Comparison of ENCODE assay signal across 1 cellular context in genomic region chr11:66336234-66337102, GRCh38.
TF ChIP-seq lines count a peak whose summit lies in the region.

TSS of gene RIN1 (minus strand) at chr11:66336434. CDS start at chr11:66336402, 32 bp downstream.

TF ChIP-seq in WTC11, 78 proteins besides CTCF, POLR2A, EP300 and RAD21 (continued from another document):
- TF ChIP-seq STAT6 (CRISPR knock-in tag; conservative IDR thresholded peaks at IDR 0.05; ENCODE audit: low read depth) (no peak), NFE2L1 (CRISPR knock-in tag; IDR thresholded peaks at IDR 0.05) (no peak), ZNF317 (CRISPR knock-in tag; IDR thresholded peaks at IDR 0.05; ENCODE audit: borderline replicate concordance, low read depth) (peak; percentile 47; the same call in 1 of the 2 replicates), TCF7 (CRISPR knock-in tag; IDR thresholded peaks at IDR 0.05; ENCODE audit: low read depth) (no peak), USF1 (CRISPR knock-in tag; IDR thresholded peaks at IDR 0.05) (no peak), FOXK1 (CRISPR knock-in tag; IDR thresholded peaks at IDR 0.05) (0 out of 2 replicates have a peak, but pooled peaks have one; percentile 10), FOXJ3 (CRISPR knock-in tag; IDR thresholded peaks at IDR 0.05; ENCODE audit: borderline replicate concordance) (no peak), ZNF219 (CRISPR knock-in tag; IDR thresholded peaks at IDR 0.05; ENCODE audit: borderline replicate concordance) (no peak), KAT7 (CRISPR knock-in tag; IDR thresholded peaks at IDR 0.05; ENCODE audit: borderline replicate concordance) (no peak), ATF6 (CRISPR knock-in tag; IDR thresholded peaks at IDR 0.05) (no peak), IRF1 (CRISPR knock-in tag; IDR thresholded peaks at IDR 0.05) (no peak), ZNF121 (CRISPR knock-in tag; IDR thresholded peaks at IDR 0.05) (no peak), PRDM15 (CRISPR knock-in tag; IDR thresholded peaks at IDR 0.05) (no peak), ZMAT4 (CRISPR knock-in tag; IDR thresholded peaks at IDR 0.05) (no peak), IRF2 (CRISPR knock-in tag; IDR thresholded peaks at IDR 0.05; ENCODE audit: borderline replicate concordance, low read depth) (no peak), HMGA2 (CRISPR knock-in tag; IDR thresholded peaks at IDR 0.05) (no peak), USF2 (CRISPR knock-in tag; IDR thresholded peaks at IDR 0.05) (0 out of 2 replicates have a peak, but pooled peaks have one; percentile 24), HMGXB4 (CRISPR knock-in tag; IDR thresholded peaks at IDR 0.05) (peak; percentile 17; the same call in 1 of the 2 replicates), CBFB (CRISPR knock-in tag; IDR thresholded peaks at IDR 0.05; ENCODE audit: low read depth) (no peak), EMX1 (CRISPR knock-in tag; IDR thresholded peaks at IDR 0.05) (0 out of 2 replicates have a peak, but pooled peaks have one; percentile 54), ZNF416 (CRISPR knock-in tag; IDR thresholded peaks at IDR 0.05) (no peak), OVOL2 (CRISPR knock-in tag; IDR thresholded peaks at IDR 0.05; ENCODE audit: borderline replicate concordance) (no peak), NFYB (CRISPR knock-in tag; conservative IDR thresholded peaks at IDR 0.05; ENCODE audit: low read depth) (no peak)
